In genomic region chr9:91789941-91790340, GRCh38 we compare ENCODE assay signal across 20 cellular contexts.
"Had no signal": no experiment of that assay in that cellular context is flagged by ENCODE, and none has a peak within 500 bp of the region (broad histone marks: within the 10 kb centered on the region; RNA-seq: fewer than 3 reads in every experiment).

No MANE protein-coding gene starts in this region.

- H3K4me1 Mint-ChIP-seq: activated CD4-positive, alpha-beta T cell treated with anti-CD3 and anti-CD28 coated beads, Interleukin-2, amount 10 ng/mL, durations not matched to agents 24 days and 14 days; stimulated activated memory B cell treated with anti-CD40 and anti-IgM and Interleukin-4, amounts not matched to agents 10 μg/mL and 1 μg/mL and 100 μg/mL, for 72 hours had no signal

- H3K9me3 Mint-ChIP-seq: activated CD4-positive, alpha-beta T cell treated with anti-CD3 and anti-CD28 coated beads, Interleukin-2, amount 10 ng/mL, durations not matched to agents 24 days and 14 days had no signal

- H3K27ac Mint-ChIP-seq: activated CD4-positive, alpha-beta T cell treated with anti-CD3 and anti-CD28 coated beads, Interleukin-2, amount 10 ng/mL, durations not matched to agents 24 days and 14 days; activated naive CD4-positive, alpha-beta T cell treated with anti-CD3 and anti-CD28 coated beads for 36 hours; nephron; stimulated activated memory B cell treated with anti-CD40 and anti-IgM and Interleukin-4, amounts not matched to agents 10 μg/mL and 1 μg/mL and 100 μg/mL, for 72 hours; type B pancreatic cell had no signal

- DNase-seq: activated CD4-positive, alpha-beta T cell treated with anti-CD3 and anti-CD28 coated beads, Interleukin-2, amount 10 ng/mL, durations not matched to agents 24 days and 14 days; activated naive CD4-positive, alpha-beta T cell treated with anti-CD3 and anti-CD28 coated beads for 36 hours; activated T-cell treated with anti-CD3 and anti-CD28 coated beads, Interleukin-2, amount 50 U/mL, for 1 hour; anterior cingulate cortex; body of pancreas; dermis blood vessel endothelial cell; effector CD8-positive, alpha-beta T cell; erythroblast; gastrocnemius medialis; hypothalamus; left ventricle myocardium superior; mammary epithelial cell; pancreas; stimulated activated CD4-positive, alpha-beta T cell treated with anti-CD3 and anti-CD28 coated beads, Interleukin-1b, Interleukin-23, amount 100 ng/mL, for 48 hours; testis had no signal

- ATAC-seq: activated CD4-positive, CD25-positive, alpha-beta regulatory T cell treated with anti-CD3 and anti-CD28 coated beads, Interleukin-2, amount 50 U/mL, for 24 hours; body of pancreas; gastrocnemius medialis; left ventricle myocardium superior; pancreas; right cardiac atrium; stimulated activated memory B cell treated with anti-CD40 and anti-IgM and Interleukin-4, amounts not matched to agents 10 μg/mL and 1 μg/mL and 100 μg/mL, for 72 hours had no signal

- H3K4me3 Mint-ChIP-seq: activated CD4-positive, alpha-beta T cell treated with anti-CD3 and anti-CD28 coated beads, Interleukin-2, amount 10 ng/mL, durations not matched to agents 24 days and 14 days; activated naive CD4-positive, alpha-beta T cell treated with anti-CD3 and anti-CD28 coated beads for 36 hours; nephron; stimulated activated memory B cell treated with anti-CD40 and anti-IgM and Interleukin-4, amounts not matched to agents 10 μg/mL and 1 μg/mL and 100 μg/mL, for 72 hours; type B pancreatic cell had no signal

- H3K36me3 Mint-ChIP-seq: stimulated activated memory B cell treated with anti-CD40 and anti-IgM and Interleukin-4, amounts not matched to agents 10 μg/mL and 1 μg/mL and 100 μg/mL, for 72 hours had no signal
